ENCODE assay signal across 8 cellular contexts in genomic region chr18:23133860-23134779, GRCh38. TPM values are rescaled to one million over a fixed set of nuclear protein-coding genes. Genes with fewer than 3 reads are reported as not detected.
A peak's percentile ranks its signal among the peaks of the same experiment; 100 is the strongest.
DNase-seq lines count a peak whose midpoint lies in the region; ATAC-seq and TF ChIP-seq lines count a peak whose summit lies in the region.

No MANE protein-coding gene starts in this region.

- no peaks in the 10 kb centered on the region for H3K36me3 ChIP-seq in CD8-positive, alpha-beta memory T cell (ENCODE audit: insufficient read depth, low read length)
- H3K36me3 ChIP-seq in RWPE2 (ENCODE audit: low read depth) (no peaks in the 10 kb centered on the region), mucosa of rectum (ENCODE audit: control insufficient read depth in 2 of 2, insufficient read depth in 2 of 2, low read length in 2 of 2) (no peaks in the 10 kb centered on the region)

- no peak for DNase-seq in CD8-positive, alpha-beta memory T cell
- DNase-seq in RWPE2 (ENCODE audit: low spot score) (no peak), OCI-M2 (lab: John Stamatoyannopoulos, UW; ENCODE audit: unreplicated experiment) (no peak), NCI-H226 (no peak)
- no peak for DNase-seq in central memory CD8-positive, alpha-beta T cell (ENCODE audit: low spot score in 2 of 2)

- no peak for TF ChIP-seq CTCF in RWPE2 (IDR thresholded peaks at IDR 0.05; ENCODE audit: poor library complexity, severe bottlenecking)

- H3K4me1 Mint-ChIP-seq in CD8-positive, alpha-beta memory T cell = peaks cover 7 to 26% (median 8%) of the 10 kb centered on the region in 3 donors
- peaks cover 14% of the 10 kb centered on the region for H3K4me1 Mint-ChIP-seq in central memory CD8-positive, alpha-beta T cell

- H3K27ac ChIP-seq in CD8-positive, alpha-beta memory T cell (ENCODE audit: low read depth, low read length) = no peak overlapping the region
- H3K27ac ChIP-seq in RWPE2 (ENCODE audit: poor library complexity, severe bottlenecking) (peak overlapping the region; percentile 53), mucosa of rectum (ENCODE audit: low read depth in 2 of 2, low read length in 2 of 2) (peak overlapping the region in 1 of 2 donors; percentile 53)

- peak overlapping the region; percentile 70 to 92 (median 78) for H3K4me3 Mint-ChIP-seq in CD8-positive, alpha-beta memory T cell
- peak overlapping the region; percentile 77 for H3K4me3 Mint-ChIP-seq in central memory CD8-positive, alpha-beta T cell

- no peaks in the 10 kb centered on the region for H3K36me3 Mint-ChIP-seq in CD8-positive, alpha-beta memory T cell
- H3K36me3 Mint-ChIP-seq in central memory CD8-positive, alpha-beta T cell (ENCODE audit: insufficient read depth) = peaks cover 1% of the 10 kb centered on the region

- peaks cover 8% of the 10 kb centered on the region for H3K4me1 ChIP-seq in CD8-positive, alpha-beta memory T cell (ENCODE audit: insufficient read depth, low read length)
- H3K4me1 ChIP-seq in RWPE2 (ENCODE audit: insufficient read depth, poor library complexity, severe bottlenecking) (peaks cover 15% of the 10 kb centered on the region), mucosa of rectum (ENCODE audit: control insufficient read depth in 2 of 2, insufficient read depth in 2 of 2, low read length in 2 of 2) (peaks cover 17 to 31% of the 10 kb centered on the region in 2 donors)

- TF ChIP-seq RAD21 in Ishikawa (IDR thresholded peaks at IDR 0.05; ENCODE audit: low read depth) = no peak

- H3K4me3 ChIP-seq in CD8-positive, alpha-beta memory T cell (ENCODE audit: low read length) = peak overlapping the region; percentile 12
- H3K4me3 ChIP-seq in RWPE2 (ENCODE audit: severe bottlenecking) = no peak overlapping the region
- peak overlapping the region; percentile 55 to 69 for H3K4me3 ChIP-seq in mucosa of rectum (ENCODE audit: low read length in 2 of 2)

- H3K27ac Mint-ChIP-seq in CD8-positive, alpha-beta memory T cell = peak overlapping the region in 2 of 8 donors; percentile 27 to 53
- no peak overlapping the region for H3K27ac Mint-ChIP-seq in central memory CD8-positive, alpha-beta T cell (ENCODE audit: low read depth)

- POLR2A ChIA-PET in CD8-positive, alpha-beta memory T cell (lab: Charles Lee) = no interaction called here

- peaks cover 36% of the 10 kb centered on the region for H3K27me3 ChIP-seq in CD8-positive, alpha-beta memory T cell (ENCODE audit: insufficient read depth, low read length, poor library complexity, severe bottlenecking)
- H3K27me3 ChIP-seq in RWPE2 (ENCODE audit: insufficient read depth, poor library complexity, severe bottlenecking) (no peaks in the 10 kb centered on the region), mucosa of rectum (ENCODE audit: control insufficient read depth in 2 of 2, insufficient read depth in 2 of 2, low read length in 2 of 2) (peaks cover 15 to 16% of the 10 kb centered on the region in 2 donors)

- TF ChIP-seq EP300 in Ishikawa (IDR thresholded peaks at IDR 0.05; ENCODE audit: borderline replicate concordance) = peak; percentile 37; the same call in 1 of the 2 replicates

- ATAC-seq in GM19351 (IDR thresholded peaks at IDR 0.05; ENCODE audit: unreplicated experiment) (peak; percentile 53), RWPE2 (ENCODE audit: low read depth) (peak; percentile 61)
- ATAC-seq in central memory CD8-positive, alpha-beta T cell (replicated peaks; ENCODE audit: extremely low read depth, poor library complexity, severe bottlenecking) = no peak

- H3K9me3 Mint-ChIP-seq in CD8-positive, alpha-beta memory T cell = no peaks in the 10 kb centered on the region
- no peaks in the 10 kb centered on the region for H3K9me3 Mint-ChIP-seq in central memory CD8-positive, alpha-beta T cell

- no peaks in the 10 kb centered on the region for H3K9me3 ChIP-seq in CD8-positive, alpha-beta memory T cell (ENCODE audit: low read length)
- H3K9me3 ChIP-seq in RWPE2 (ENCODE audit: severe bottlenecking) = no peaks in the 10 kb centered on the region
- H3K9me3 ChIP-seq in mucosa of rectum (ENCODE audit: control insufficient read depth in 2 of 2, low read length in 2 of 2) = no peaks in the 10 kb centered on the region

- H3K27me3 Mint-ChIP-seq in CD8-positive, alpha-beta memory T cell = peaks cover 19 to 51% of the 10 kb centered on the region in 2 donors
- peaks cover 50% of the 10 kb centered on the region for H3K27me3 Mint-ChIP-seq in central memory CD8-positive, alpha-beta T cell

- CTCF ChIA-PET in CD8-positive, alpha-beta memory T cell (lab: Charles Lee) = interaction anchor here (0.8 to 6.0 kb wide), 5 partner anchors 102 to 278 kb away, joined by 3 to 52 read pairs (median 3); no protein-coding TSS in a partner anchor

- no peak overlapping the region for H3K9ac ChIP-seq in mucosa of rectum (ENCODE audit: low read depth in 1 of 2, low read length in 2 of 2)

TF ChIP-seq in Ishikawa, 13 proteins besides CTCF, POLR2A, EP300 and RAD21:
- TF ChIP-seq USF1 (IDR thresholded peaks at IDR 0.05) = peak; percentile 80
- TF ChIP-seq CEBPB (IDR thresholded peaks at IDR 0.05) = 0 out of 2 replicates have a peak, but pooled peaks have one; percentile 6
- TF ChIP-seq ZBTB7A (IDR thresholded peaks at IDR 0.05; ENCODE audit: low read depth) = no peak
- 0 out of 2 replicates have a peak, but pooled peaks have one; percentile 16 for TF ChIP-seq TEAD4 (IDR thresholded peaks at IDR 0.05)
- TF ChIP-seq EGR1 (IDR thresholded peaks at IDR 0.05) = no peak
- no peak for TF ChIP-seq YY1 (IDR thresholded peaks at IDR 0.05; ENCODE audit: low read depth)
- TF ChIP-seq CREB1 (IDR thresholded peaks at IDR 0.05; ENCODE audit: low read depth) = no peak
- TF ChIP-seq TCF12 (IDR thresholded peaks at IDR 0.05; ENCODE audit: low read depth) = no peak
- no peak; the same call in 1 of the 2 replicates for TF ChIP-seq NFIC (IDR thresholded peaks at IDR 0.05)
- no peak for TF ChIP-seq REST (IDR thresholded peaks at IDR 0.05; ENCODE audit: low read depth)
- no peak for TF ChIP-seq FOXM1 (IDR thresholded peaks at IDR 0.05; ENCODE audit: borderline replicate concordance, low read depth)
- TF ChIP-seq TAF1 (IDR thresholded peaks at IDR 0.05; ENCODE audit: low read depth) = no peak
- TF ChIP-seq MAX (IDR thresholded peaks at IDR 0.05) = peak; percentile 93

RNA-seq across cellular contexts. Expression of gene CABLES1, which starts 1.2 kb away (rescaled TPM):
- total RNA-seq in CD8-positive, alpha-beta memory T cell = 1 to 10 TPM; 8.0 to 8.9 TPM
- polyA plus RNA-seq in CD8-positive, alpha-beta memory T cell = 0.30 TPM
